ENCODE assay signal across 1 cellular context in genomic region chr17:48809182-48809581, GRCh38.
TF ChIP-seq lines count a peak whose summit lies in the region.

No MANE protein-coding gene starts in this region.

TF ChIP-seq in K562, 482 proteins besides CTCF, POLR2A, EP300 and RAD21:
- no peak for TF ChIP-seq ZNF764 (CRISPR knock-in tag; IDR thresholded peaks at IDR 0.05; ENCODE audit: low read depth)
- TF ChIP-seq NRF1 (conservative IDR thresholded peaks at IDR 0.05 in 1 of 2, IDR thresholded peaks at IDR 0.05 in 1 of 2) = peak; percentile 16 to 25; a peak in 1 of 4 replicates
- TF ChIP-seq MEF2D (tag; conservative IDR thresholded peaks at IDR 0.05; ENCODE audit: low read depth) = no peak
- TF ChIP-seq ESRRA (IDR thresholded peaks at IDR 0.05; ENCODE audit: borderline replicate concordance, low read depth) = peak; percentile 59; the same call in 1 of the 2 replicates
- TF ChIP-seq SOX6 (IDR thresholded peaks at IDR 0.05) = peak; percentile 45
- TF ChIP-seq ARID1B (IDR thresholded peaks at IDR 0.05) = peak; percentile 19; the same call in 1 of the 2 replicates
- 0 out of 2 replicates have a peak, but pooled peaks have one; percentile 38 for TF ChIP-seq FOSL1 (tag; conservative IDR thresholded peaks at IDR 0.05)
